Comparison of ENCODE assay signal across 1 cellular context in genomic region chr22:19687561-19688300, GRCh38.
TF ChIP-seq lines count a peak whose summit lies in the region.

No MANE protein-coding gene starts in this region.

TF ChIP-seq in H1, 55 proteins besides CTCF, POLR2A, EP300 and RAD21 (continued from another document):
- TF ChIP-seq RXRA (IDR thresholded peaks at IDR 0.05; ENCODE audit: insufficient read depth, low read depth, low read length): no peak
- no peak for TF ChIP-seq JUN (IDR thresholded peaks at IDR 0.05; ENCODE audit: low read depth, low read length)
- TF ChIP-seq, protein P1, sequence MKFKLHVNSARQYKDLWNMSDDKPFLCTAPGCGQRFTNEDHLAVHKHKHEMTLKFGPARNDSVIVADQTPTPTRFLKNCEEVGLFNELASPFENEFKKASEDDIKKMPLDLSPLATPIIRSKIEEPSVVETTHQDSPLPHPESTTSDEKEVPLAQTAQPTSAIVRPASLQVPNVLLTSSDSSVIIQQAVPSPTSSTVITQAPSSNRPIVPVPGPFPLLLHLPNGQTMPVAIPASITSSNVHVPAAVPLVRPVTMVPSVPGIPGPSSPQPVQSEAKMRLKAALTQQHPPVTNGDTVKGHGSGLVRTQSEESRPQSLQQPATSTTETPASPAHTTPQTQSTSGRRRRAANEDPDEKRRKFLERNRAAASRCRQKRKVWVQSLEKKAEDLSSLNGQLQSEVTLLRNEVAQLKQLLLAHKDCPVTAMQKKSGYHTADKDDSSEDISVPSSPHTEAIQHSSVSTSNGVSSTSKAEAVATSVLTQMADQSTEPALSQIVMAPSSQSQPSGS (IDR thresholded peaks at IDR 0.05; ENCODE audit: low read length): no peak
- TF ChIP-seq SUZ12 (IDR thresholded peaks at IDR 0.05; ENCODE audit: low read length): no peak
- no peak for TF ChIP-seq BCL11A (IDR thresholded peaks at IDR 0.05; ENCODE audit: low read depth in 2 of 2, low read length in 2 of 2)
- no peak for TF ChIP-seq EGR1 (IDR thresholded peaks at IDR 0.05; ENCODE audit: borderline replicate concordance, low read depth, low read length)
- no peak for TF ChIP-seq KDM5A (IDR thresholded peaks at IDR 0.05; ENCODE audit: low read length)
- no peak for TF ChIP-seq JUND (IDR thresholded peaks at IDR 0.05; ENCODE audit: low read length)
- TF ChIP-seq FOSL1 (IDR thresholded peaks at IDR 0.05; ENCODE audit: insufficient read depth, low read depth, low read length): no peak
- TF ChIP-seq, protein P2, sequence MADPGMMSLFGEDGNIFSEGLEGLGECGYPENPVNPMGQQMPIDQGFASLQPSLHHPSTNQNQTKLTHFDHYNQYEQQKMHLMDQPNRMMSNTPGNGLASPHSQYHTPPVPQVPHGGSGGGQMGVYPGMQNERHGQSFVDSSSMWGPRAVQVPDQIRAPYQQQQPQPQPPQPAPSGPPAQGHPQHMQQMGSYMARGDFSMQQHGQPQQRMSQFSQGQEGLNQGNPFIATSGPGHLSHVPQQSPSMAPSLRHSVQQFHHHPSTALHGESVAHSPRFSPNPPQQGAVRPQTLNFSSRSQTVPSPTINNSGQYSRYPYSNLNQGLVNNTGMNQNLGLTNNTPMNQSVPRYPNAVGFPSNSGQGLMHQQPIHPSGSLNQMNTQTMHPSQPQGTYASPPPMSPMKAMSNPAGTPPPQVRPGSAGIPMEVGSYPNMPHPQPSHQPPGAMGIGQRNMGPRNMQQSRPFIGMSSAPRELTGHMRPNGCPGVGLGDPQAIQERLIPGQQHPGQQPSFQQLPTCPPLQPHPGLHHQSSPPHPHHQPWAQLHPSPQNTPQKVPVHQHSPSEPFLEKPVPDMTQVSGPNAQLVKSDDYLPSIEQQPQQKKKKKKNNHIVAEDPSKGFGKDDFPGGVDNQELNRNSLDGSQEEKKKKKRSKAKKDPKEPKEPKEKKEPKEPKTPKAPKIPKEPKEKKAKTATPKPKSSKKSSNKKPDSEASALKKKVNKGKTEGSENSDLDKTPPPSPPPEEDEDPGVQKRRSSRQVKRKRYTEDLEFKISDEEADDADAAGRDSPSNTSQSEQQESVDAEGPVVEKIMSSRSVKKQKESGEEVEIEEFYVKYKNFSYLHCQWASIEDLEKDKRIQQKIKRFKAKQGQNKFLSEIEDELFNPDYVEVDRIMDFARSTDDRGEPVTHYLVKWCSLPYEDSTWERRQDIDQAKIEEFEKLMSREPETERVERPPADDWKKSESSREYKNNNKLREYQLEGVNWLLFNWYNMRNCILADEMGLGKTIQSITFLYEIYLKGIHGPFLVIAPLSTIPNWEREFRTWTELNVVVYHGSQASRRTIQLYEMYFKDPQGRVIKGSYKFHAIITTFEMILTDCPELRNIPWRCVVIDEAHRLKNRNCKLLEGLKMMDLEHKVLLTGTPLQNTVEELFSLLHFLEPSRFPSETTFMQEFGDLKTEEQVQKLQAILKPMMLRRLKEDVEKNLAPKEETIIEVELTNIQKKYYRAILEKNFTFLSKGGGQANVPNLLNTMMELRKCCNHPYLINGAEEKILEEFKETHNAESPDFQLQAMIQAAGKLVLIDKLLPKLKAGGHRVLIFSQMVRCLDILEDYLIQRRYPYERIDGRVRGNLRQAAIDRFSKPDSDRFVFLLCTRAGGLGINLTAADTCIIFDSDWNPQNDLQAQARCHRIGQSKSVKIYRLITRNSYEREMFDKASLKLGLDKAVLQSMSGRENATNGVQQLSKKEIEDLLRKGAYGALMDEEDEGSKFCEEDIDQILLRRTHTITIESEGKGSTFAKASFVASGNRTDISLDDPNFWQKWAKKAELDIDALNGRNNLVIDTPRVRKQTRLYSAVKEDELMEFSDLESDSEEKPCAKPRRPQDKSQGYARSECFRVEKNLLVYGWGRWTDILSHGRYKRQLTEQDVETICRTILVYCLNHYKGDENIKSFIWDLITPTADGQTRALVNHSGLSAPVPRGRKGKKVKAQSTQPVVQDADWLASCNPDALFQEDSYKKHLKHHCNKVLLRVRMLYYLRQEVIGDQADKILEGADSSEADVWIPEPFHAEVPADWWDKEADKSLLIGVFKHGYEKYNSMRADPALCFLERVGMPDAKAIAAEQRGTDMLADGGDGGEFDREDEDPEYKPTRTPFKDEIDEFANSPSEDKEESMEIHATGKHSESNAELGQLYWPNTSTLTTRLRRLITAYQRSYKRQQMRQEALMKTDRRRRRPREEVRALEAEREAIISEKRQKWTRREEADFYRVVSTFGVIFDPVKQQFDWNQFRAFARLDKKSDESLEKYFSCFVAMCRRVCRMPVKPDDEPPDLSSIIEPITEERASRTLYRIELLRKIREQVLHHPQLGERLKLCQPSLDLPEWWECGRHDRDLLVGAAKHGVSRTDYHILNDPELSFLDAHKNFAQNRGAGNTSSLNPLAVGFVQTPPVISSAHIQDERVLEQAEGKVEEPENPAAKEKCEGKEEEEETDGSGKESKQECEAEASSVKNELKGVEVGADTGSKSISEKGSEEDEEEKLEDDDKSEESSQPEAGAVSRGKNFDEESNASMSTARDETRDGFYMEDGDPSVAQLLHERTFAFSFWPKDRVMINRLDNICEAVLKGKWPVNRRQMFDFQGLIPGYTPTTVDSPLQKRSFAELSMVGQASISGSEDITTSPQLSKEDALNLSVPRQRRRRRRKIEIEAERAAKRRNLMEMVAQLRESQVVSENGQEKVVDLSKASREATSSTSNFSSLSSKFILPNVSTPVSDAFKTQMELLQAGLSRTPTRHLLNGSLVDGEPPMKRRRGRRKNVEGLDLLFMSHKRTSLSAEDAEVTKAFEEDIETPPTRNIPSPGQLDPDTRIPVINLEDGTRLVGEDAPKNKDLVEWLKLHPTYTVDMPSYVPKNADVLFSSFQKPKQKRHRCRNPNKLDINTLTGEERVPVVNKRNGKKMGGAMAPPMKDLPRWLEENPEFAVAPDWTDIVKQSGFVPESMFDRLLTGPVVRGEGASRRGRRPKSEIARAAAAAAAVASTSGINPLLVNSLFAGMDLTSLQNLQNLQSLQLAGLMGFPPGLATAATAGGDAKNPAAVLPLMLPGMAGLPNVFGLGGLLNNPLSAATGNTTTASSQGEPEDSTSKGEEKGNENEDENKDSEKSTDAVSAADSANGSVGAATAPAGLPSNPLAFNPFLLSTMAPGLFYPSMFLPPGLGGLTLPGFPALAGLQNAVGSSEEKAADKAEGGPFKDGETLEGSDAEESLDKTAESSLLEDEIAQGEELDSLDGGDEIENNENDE (IDR thresholded peaks at IDR 0.05; ENCODE audit: insufficient replicate concordance, low read length): no peak
- TF ChIP-seq ASH2L (IDR thresholded peaks at IDR 0.05; ENCODE audit: low read length): no peak
- TF ChIP-seq POLR2AphosphoS5 (IDR thresholded peaks at IDR 0.05; ENCODE audit: low read depth, low read length): no peak
- no peak for TF ChIP-seq BACH1 (IDR thresholded peaks at IDR 0.05; ENCODE audit: low read length)
- TF ChIP-seq KDM4A (IDR thresholded peaks at IDR 0.05; ENCODE audit: low read depth, low read length, severe bottlenecking): no peak
- TF ChIP-seq GTF2F1 (IDR thresholded peaks at IDR 0.05; ENCODE audit: borderline replicate concordance, low read depth, low read length): no peak
- TF ChIP-seq YY1 (IDR thresholded peaks at IDR 0.05; ENCODE audit: low read depth, low read length): no peak
- TF ChIP-seq TAF1 (IDR thresholded peaks at IDR 0.05; ENCODE audit: low read depth, low read length): no peak
